18 cellular contexts compared by ENCODE assay signal in genomic region chr2:218035463-218036100, GRCh38. TPM values are rescaled to one million over a fixed set of nuclear protein-coding genes. Genes with fewer than 3 reads are reported as not detected.
DNase-seq lines count a peak whose midpoint lies in the region; ATAC-seq and TF ChIP-seq lines count a peak whose summit lies in the region.
"Had no signal": no experiment of that assay in that cellular context is flagged by ENCODE, and none has a peak within 500 bp of the region (broad histone marks: within the 10 kb centered on the region; RNA-seq: fewer than 3 reads in every experiment).

No MANE protein-coding gene starts in this region.

- no peaks in the 10 kb centered on the region for H3K27me3 ChIP-seq in KMS-11 (ENCODE audit: insufficient read depth, low read depth)

- H3K9ac ChIP-seq in KMS-11: no peak overlapping the region; the same call in 1 of the 2 replicates

- H3K4me1 Mint-ChIP-seq in activated naive CD8-positive, alpha-beta T cell treated with anti-CD3 and anti-CD28 coated beads for 36 hours: peaks cover 20% of the 10 kb centered on the region
- H3K4me1 Mint-ChIP-seq in activated naive CD8-positive, alpha-beta T cell treated with anti-CD3 and anti-CD28 coated beads, Interleukin-2, amount 50 U/mL, for 24 hours: peaks cover 14% of the 10 kb centered on the region
- H3K4me1 Mint-ChIP-seq in effector memory CD8-positive, alpha-beta T cell (ENCODE audit: low read depth in 2 of 2): peaks cover 5 to 7% of the 10 kb centered on the region in 2 donors

- H3K4me3 Mint-ChIP-seq in activated naive CD8-positive, alpha-beta T cell treated with anti-CD3 and anti-CD28 coated beads for 36 hours: peak overlapping the region; percentile 46
- no peak overlapping the region for H3K4me3 Mint-ChIP-seq in activated naive CD8-positive, alpha-beta T cell treated with anti-CD3 and anti-CD28 coated beads, Interleukin-2, amount 50 U/mL, for 24 hours
- peak overlapping the region; percentile 63 to 64 for H3K4me3 Mint-ChIP-seq in effector memory CD8-positive, alpha-beta T cell
- H3K4me3 Mint-ChIP-seq: HFFc6, nephron progenitor cell had no signal

- peaks cover 11% of the 10 kb centered on the region for H3K27me3 Mint-ChIP-seq in activated naive CD8-positive, alpha-beta T cell treated with anti-CD3 and anti-CD28 coated beads for 36 hours
- H3K27me3 Mint-ChIP-seq in activated naive CD8-positive, alpha-beta T cell treated with anti-CD3 and anti-CD28 coated beads, Interleukin-2, amount 50 U/mL, for 24 hours: peaks cover 7% of the 10 kb centered on the region
- H3K27me3 Mint-ChIP-seq in effector memory CD8-positive, alpha-beta T cell: peaks cover 24 to 26% of the 10 kb centered on the region in 2 donors

- H4K20me1 ChIP-seq in KMS-11 (ENCODE audit: insufficient read depth): no peaks in the 10 kb centered on the region

- peak overlapping the region; percentile 43; the same call in 1 of the 2 replicates for H3K4me2 ChIP-seq in KMS-11

- no peak for ATAC-seq in activated naive CD8-positive, alpha-beta T cell treated with anti-CD3 and anti-CD28 coated beads, Interleukin-2, amount 50 U/mL, for 24 hours
- ATAC-seq in effector memory CD8-positive, alpha-beta T cell (replicated peaks): no peak
- ATAC-seq in HG03045 (IDR thresholded peaks at IDR 0.05; ENCODE audit: unreplicated experiment) (no peak), HG02571 (IDR thresholded peaks at IDR 0.05; ENCODE audit: unreplicated experiment) (no peak)

- peak overlapping the region; percentile 18 for H3K27ac Mint-ChIP-seq in activated naive CD8-positive, alpha-beta T cell treated with anti-CD3 and anti-CD28 coated beads for 36 hours
- H3K27ac Mint-ChIP-seq in activated naive CD8-positive, alpha-beta T cell treated with anti-CD3 and anti-CD28 coated beads, Interleukin-2, amount 50 U/mL, for 24 hours: no peak overlapping the region
- H3K27ac Mint-ChIP-seq in effector memory CD8-positive, alpha-beta T cell: no peak overlapping the region
- H3K27ac Mint-ChIP-seq: HFFc6, nephron progenitor cell had no signal

- DNase-seq in activated naive CD8-positive, alpha-beta T cell treated with anti-CD3 and anti-CD28 coated beads for 36 hours: no peak
- DNase-seq in activated naive CD8-positive, alpha-beta T cell treated with anti-CD3 and anti-CD28 coated beads, Interleukin-2, amount 50 U/mL, for 24 hours: no peak
- DNase-seq in effector memory CD8-positive, alpha-beta T cell: no peak
- peak; percentile 22 for DNase-seq in stimulated activated CD8-positive, alpha-beta memory T cell treated with anti-CD3 and anti-CD28 coated beads, Interleukin-4, amount 100 ng/mL, for 48 hours
- no peak for DNase-seq in GM19240 (ENCODE audit: insufficient read length, low spot score)
- DNase-seq: GF-D8, nephron progenitor cell had no signal

- H3K9me3 Mint-ChIP-seq in activated naive CD8-positive, alpha-beta T cell treated with anti-CD3 and anti-CD28 coated beads for 36 hours: no peaks in the 10 kb centered on the region
- H3K9me3 Mint-ChIP-seq in activated naive CD8-positive, alpha-beta T cell treated with anti-CD3 and anti-CD28 coated beads, Interleukin-2, amount 50 U/mL, for 24 hours: no peaks in the 10 kb centered on the region
- no peaks in the 10 kb centered on the region for H3K9me3 Mint-ChIP-seq in effector memory CD8-positive, alpha-beta T cell
- H3K9me3 Mint-ChIP-seq: HFFc6, nephron progenitor cell had no signal

- no peak overlapping the region for H3K4me3 ChIP-seq in KMS-11 (IDR thresholded peaks at IDR 0.05; ENCODE audit: insufficient read depth, low read depth, low read length)
- H3K4me3 ChIP-seq: prostate gland had no signal

- no peak overlapping the region for H3K27ac ChIP-seq in KMS-11
- H3K27ac ChIP-seq: prostate gland, VCaP had no signal

- no peaks in the 10 kb centered on the region for H3K36me3 ChIP-seq in KMS-11 (ENCODE audit: insufficient read depth)
- H3K36me3 ChIP-seq: prostate gland had no signal

- H3K4me1 ChIP-seq in KMS-11 (ENCODE audit: low read depth, poor library complexity, severe bottlenecking): peaks cover 15% of the 10 kb centered on the region
- H3K4me1 ChIP-seq: prostate gland had no signal

- no peak for TF ChIP-seq CTCF in KMS-11 (conservative IDR thresholded peaks at IDR 0.05; ENCODE audit: low read depth, low read length)

- H3K36me3 Mint-ChIP-seq in activated naive CD8-positive, alpha-beta T cell treated with anti-CD3 and anti-CD28 coated beads for 36 hours: peaks cover 2% of the 10 kb centered on the region
- H3K36me3 Mint-ChIP-seq in activated naive CD8-positive, alpha-beta T cell treated with anti-CD3 and anti-CD28 coated beads, Interleukin-2, amount 50 U/mL, for 24 hours (ENCODE audit: low read depth): no peaks in the 10 kb centered on the region
- no peaks in the 10 kb centered on the region for H3K36me3 Mint-ChIP-seq in effector memory CD8-positive, alpha-beta T cell (ENCODE audit: insufficient read depth)

- no peak overlapping the region; the same call in 1 of the 2 replicates for H2AFZ ChIP-seq in KMS-11 (ENCODE audit: low read depth)

- H3K79me2 ChIP-seq in KMS-11 (ENCODE audit: insufficient read depth, low read depth): no peaks in the 10 kb centered on the region

RNA-seq across cellular contexts. Expression of gene TNS1, which starts 32.8 kb away (rescaled TPM):
- 1 to 10 TPM in 1 of 2 experiments, under 1 TPM in 1; 0.89 to 1.4 TPM for total RNA-seq in activated naive CD8-positive, alpha-beta T cell treated with anti-CD3 and anti-CD28 coated beads for 36 hours

RNA-seq across cellular contexts. Expression of gene RUFY4, which starts 33.5 kb away (rescaled TPM):
- total RNA-seq in activated naive CD8-positive, alpha-beta T cell treated with anti-CD3 and anti-CD28 coated beads for 36 hours: 1 to 10 TPM; 1.6 to 2.0 TPM
- total RNA-seq: fibroblast of lung, HFFc6, HT1080, LHCN-M2, lower leg skin, temporal lobe had no signal
